Comparison of ENCODE assay signal across 14 cellular contexts in the genomic region with DNA sequence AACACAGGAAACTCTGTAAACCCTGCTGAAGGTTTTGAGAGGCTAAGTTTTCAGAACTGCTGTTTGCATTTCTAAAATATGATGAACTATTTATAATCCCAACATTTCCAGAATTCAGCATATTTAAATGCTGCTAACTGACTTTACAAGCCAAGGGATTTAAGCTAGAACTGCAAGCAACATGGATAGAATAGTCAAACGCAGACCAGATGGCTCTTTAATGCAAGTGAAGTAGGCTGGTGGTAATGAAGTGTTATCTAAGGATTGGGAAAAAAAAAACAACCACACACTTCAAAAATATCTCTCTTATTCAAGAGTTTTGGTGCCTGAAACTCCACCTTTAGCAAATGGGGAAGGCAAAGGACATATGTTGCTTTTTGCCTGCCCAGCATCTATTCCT. TPM values are rescaled to one million over a fixed set of nuclear protein-coding genes. Genes with fewer than 3 reads are reported as not detected.
DNase-seq lines count a peak whose midpoint lies in the region; ATAC-seq and TF ChIP-seq lines count a peak whose summit lies in the region.
"Had no signal": no experiment of that assay in that cellular context is flagged by ENCODE, and none has a peak within 500 bp of the region (broad histone marks: within the 10 kb centered on the region; RNA-seq: fewer than 3 reads in every experiment).

No MANE protein-coding gene starts in this region.

- H3K9me3 ChIP-seq in AG04450 (ENCODE audit: control insufficient read depth, insufficient read depth, low read length) = no peaks in the 10 kb centered on the region
- no peaks in the 10 kb centered on the region for H3K9me3 ChIP-seq in BE2C
- H3K9me3 ChIP-seq: A549 had no signal

- ATAC-seq in HG02610 (IDR thresholded peaks at IDR 0.05; ENCODE audit: unreplicated experiment) = no peak
- ATAC-seq: A549 had no signal

- CTCF ChIA-PET in AG04450 (lab: Charles Lee) = interaction anchor here (0.7 kb wide), 2 partner anchors 9 to 34 kb away, joined by 5 to 6 read pairs; no protein-coding TSS in a partner anchor

- 0 out of 2 replicates have a peak, but pooled peaks cover 2% of the 10 kb centered on the region for H3K4me1 ChIP-seq in BE2C
- H3K4me1 ChIP-seq: A549 had no signal

- H3K4me3 ChIP-seq in AG04450 (ENCODE audit: low read depth, low read length) (no peak overlapping the region), BE2C (ENCODE audit: low read depth, low read length) (no peak overlapping the region)
- H3K4me3 ChIP-seq: A549 had no signal

- DNase-seq in AG04450 (ENCODE audit: low read depth, low spot score) (no peak), DMS79 treated with DMSO at 0.1 percent for 48 hours (lab: John Stamatoyannopoulos, UW) (peak; percentile 54), NCI-H82 treated with DMSO at 0.1 percent for 48 hours (lab: John Stamatoyannopoulos, UW; ENCODE audit: unreplicated experiment) (peak; percentile 84), fibroblast of peridontal ligament (ENCODE audit: extremely low read depth) (peak; percentile 44), medulla oblongata (ENCODE audit: extremely low spot score) (no peak), A172 (ENCODE audit: low spot score) (no peak), BE2C (no peak)
- DNase-seq: COR-L47, H7, NCI-H1436, NCI-H2081, NCI-H774 had no signal

- no peak for TF ChIP-seq CTCF in AG04450 (IDR thresholded peaks at IDR 0.05; ENCODE audit: low read depth, low read length)
- TF ChIP-seq CTCF in BE2C (IDR thresholded peaks at IDR 0.05; ENCODE audit: low read depth, low read length) = no peak

- H3K27me3 ChIP-seq in AG04450 (ENCODE audit: control insufficient read depth, insufficient read depth, low read length) = no peaks in the 10 kb centered on the region
- H3K27me3 ChIP-seq in BE2C = no peaks in the 10 kb centered on the region

- POLR2A ChIA-PET in AG04450 (lab: Yijun Ruan, JAX) = no interaction called here

- peak overlapping the region; percentile 91 for H3K27ac ChIP-seq in AG04450 (ENCODE audit: low read depth, low read length)
- H3K27ac ChIP-seq: A549 had no signal

- no peaks in the 10 kb centered on the region for H3K36me3 ChIP-seq in BE2C

RNA-seq across cellular contexts. Expression of a gene that starts 20.8 kb away (rescaled TPM):
- 21.4 and 31.7 TPM in 2 replicates for polyA plus RNA-seq in AG04450 (2011; rRNA removed)
- polyA minus RNA-seq in AG04450 (2011; rRNA and poly(A)+ RNA removed) = 9.4 and 21.1 TPM in 2 replicates
- 19.2 and 26.7 TPM in 2 replicates for total RNA-seq in A172 (2014; rRNA removed; shearing (Covaris generic))
- 5.9 TPM for polyA plus RNA-seq in BE2C (2012; ENCODE audit: insufficient read depth, insufficient read length, low read depth)

Comparison
In these comparisons a context has a peak if more than half of its experiments do, and no peak if none do; other contexts are left out.
1. DNase-seq: peak in DMS79 treated with DMSO at 0.1 percent for 48 hours (single experiment), NCI-H82 treated with DMSO at 0.1 percent for 48 hours (single experiment) and fibroblast of peridontal ligament (single experiment); none in AG04450 (single experiment), medulla oblongata (single experiment), A172 (single experiment) and BE2C (single experiment).